25 cellular contexts compared by ENCODE assay signal in genomic region chr14:53744846-53745245, GRCh38.
"Had no signal": no experiment of that assay in that cellular context is flagged by ENCODE, and none has a peak within 500 bp of the region (broad histone marks: within the 10 kb centered on the region; RNA-seq: fewer than 3 reads in every experiment).

No MANE protein-coding gene starts in this region.

- DNase-seq: effector memory CD8-positive, alpha-beta T cell; erythroblast; esophagus squamous epithelium; kidney; left cardiac atrium; left lung; mesendoderm; naive thymus-derived CD8-positive, alpha-beta T cell; nephron progenitor cell; nucleus accumbens; right cardiac atrium; sigmoid colon; spleen; stimulated activated CD4-positive, alpha-beta T cell treated with anti-CD3 and anti-CD28 coated beads, Interleukin-4, amount 100 ng/mL, for 4 hours; stimulated activated naive CD8-positive, alpha-beta T cell treated with anti-CD3 and anti-CD28 coated beads, Interleukin-15, Interleukin-2, amounts not matched to agents 100 U/mL and 50 U/mL, for 24 hours; substantia nigra; testis; tibial artery had no signal

- H3K27ac Mint-ChIP-seq: effector memory CD8-positive, alpha-beta T cell; naive thymus-derived CD8-positive, alpha-beta T cell; nephron progenitor cell; stimulated activated memory B cell treated with anti-CD40 and anti-IgM and Interleukin-4, amounts not matched to agents 10 μg/mL and 1 μg/mL and 100 μg/mL, for 72 hours; type B pancreatic cell had no signal

- H3K27ac ChIP-seq: coronary artery, esophagus squamous epithelium, left lung, prostate gland, sigmoid colon, skin epidermis, spleen, testis, tibial artery had no signal

- H3K27me3 Mint-ChIP-seq: effector memory CD8-positive, alpha-beta T cell had no signal

- H3K4me1 ChIP-seq: esophagus squamous epithelium, left lung, prostate gland, sigmoid colon, spleen, testis, tibial artery had no signal

- H3K36me3 Mint-ChIP-seq: naive thymus-derived CD8-positive, alpha-beta T cell; stimulated activated memory B cell treated with anti-CD40 and anti-IgM and Interleukin-4, amounts not matched to agents 10 μg/mL and 1 μg/mL and 100 μg/mL, for 72 hours; type B pancreatic cell had no signal

- ATAC-seq: effector memory CD8-positive, alpha-beta T cell; left cardiac atrium; left lung; naive thymus-derived CD8-positive, alpha-beta T cell; right cardiac atrium; stimulated activated memory B cell treated with anti-CD40 and anti-IgM and Interleukin-4, amounts not matched to agents 10 μg/mL and 1 μg/mL and 100 μg/mL, for 72 hours; stimulated activated naive CD8-positive, alpha-beta T cell treated with anti-CD3 and anti-CD28 coated beads, Interleukin-15, Interleukin-2, amounts not matched to agents 100 U/mL and 50 U/mL, for 24 hours had no signal

- H3K36me3 ChIP-seq: esophagus squamous epithelium, left lung, prostate gland, sigmoid colon, spleen, tibial artery had no signal

- H3K9me3 ChIP-seq: esophagus squamous epithelium, left lung, prostate gland, sigmoid colon, spleen, testis, tibial artery had no signal

- H3K9me3 Mint-ChIP-seq: nephron progenitor cell; stimulated activated memory B cell treated with anti-CD40 and anti-IgM and Interleukin-4, amounts not matched to agents 10 μg/mL and 1 μg/mL and 100 μg/mL, for 72 hours; type B pancreatic cell had no signal

- H3K4me1 Mint-ChIP-seq: naive thymus-derived CD8-positive, alpha-beta T cell; stimulated activated memory B cell treated with anti-CD40 and anti-IgM and Interleukin-4, amounts not matched to agents 10 μg/mL and 1 μg/mL and 100 μg/mL, for 72 hours had no signal

- H3K4me3 Mint-ChIP-seq: effector memory CD8-positive, alpha-beta T cell; naive thymus-derived CD8-positive, alpha-beta T cell; nephron progenitor cell; stimulated activated memory B cell treated with anti-CD40 and anti-IgM and Interleukin-4, amounts not matched to agents 10 μg/mL and 1 μg/mL and 100 μg/mL, for 72 hours; type B pancreatic cell had no signal

- H3K4me3 ChIP-seq: coronary artery, esophagus squamous epithelium, left lung, prostate gland, sigmoid colon, skin epidermis, spleen, testis, tibial artery had no signal

- H3K27me3 ChIP-seq: esophagus squamous epithelium, left lung, sigmoid colon, spleen, testis, tibial artery had no signal

- FAIRE-seq: endometrium, frontal cortex, kidney had no signal
